8 cellular contexts compared by ENCODE assay signal in genomic region chr6:137217801-137218472, GRCh38. TPM values are rescaled to one million over a fixed set of nuclear protein-coding genes. Genes with fewer than 3 reads are reported as not detected.
A peak's percentile ranks its signal among the peaks of the same experiment; 100 is the strongest.
DNase-seq lines count a peak whose midpoint lies in the region; ATAC-seq and TF ChIP-seq lines count a peak whose summit lies in the region.

No MANE protein-coding gene starts in this region.

- peak overlapping the region; percentile 96 for H3K27ac ChIP-seq in Panc1 (ENCODE audit: low read length)

- peak overlapping the region; percentile 99 for H3K4me3 ChIP-seq in Panc1 (ENCODE audit: low read depth in 2 of 2, low read length in 2 of 2)

- DNase-seq in activated T-cell treated with anti-CD3 and anti-CD28 coated beads, Interleukin-2, amount 50 U/mL, for 72 hours: peak in 1 of 2 donors; percentile 10
- no peak for DNase-seq in activated T-cell treated with anti-CD3 and anti-CD28 coated beads, Interleukin-2, amount 50 U/mL, for 1 hour
- DNase-seq in Panc1 (ENCODE audit: low read depth, low spot score) (no peak), dermis blood vessel endothelial cell (peak; percentile 52), medulla oblongata (ENCODE audit: extremely low spot score) (peak; percentile 70), type B pancreatic cell (ENCODE audit: extremely low spot score, unreplicated experiment) (no peak), NCI-H2081 (lab: John Stamatoyannopoulos, UW) (no peak), T-helper 9 cell (no peak)

- H3K9me3 Mint-ChIP-seq in activated T-cell treated with anti-CD3 and anti-CD28 coated beads, Interleukin-2, amount 50 U/mL, for 72 hours: no peaks in the 10 kb centered on the region
- H3K9me3 Mint-ChIP-seq in type B pancreatic cell: no peaks in the 10 kb centered on the region

- no peaks in the 10 kb centered on the region for H3K27me3 ChIP-seq in Panc1 (ENCODE audit: control insufficient read depth, insufficient read depth, low read length)

- H3K27ac Mint-ChIP-seq in activated T-cell treated with anti-CD3 and anti-CD28 coated beads, Interleukin-2, amount 50 U/mL, for 72 hours: peak overlapping the region; percentile 100
- peak overlapping the region; percentile 98 for H3K27ac Mint-ChIP-seq in type B pancreatic cell

- H3K4me1 ChIP-seq in Panc1 (ENCODE audit: control insufficient read depth, insufficient read depth, low read length): peaks cover 23% of the 10 kb centered on the region

- POLR2A ChIA-PET in Panc1 (lab: Charles Lee): no interaction called here

- intact Hi-C loops in Panc1 (cut with micrococcal nuclease; ENCODE audit: unreplicated experiment): no loop called here

- CTCF ChIA-PET in Panc1 (lab: Charles Lee): no interaction called here

- no TSS peak for BruUV-seq in Panc1 (replicated peaks; lab: Mats Ljungman, UMichigan)

- H3K36me3 Mint-ChIP-seq in activated T-cell treated with anti-CD3 and anti-CD28 coated beads, Interleukin-2, amount 50 U/mL, for 72 hours (ENCODE audit: insufficient read depth in 2 of 2): peaks cover 7 to 9% of the 10 kb centered on the region in 2 donors
- H3K36me3 Mint-ChIP-seq in type B pancreatic cell: no peaks in the 10 kb centered on the region

- no peak for TF ChIP-seq CTCF in Panc1 (IDR thresholded peaks at IDR 0.05)
- no peak for TF ChIP-seq CTCF in type B pancreatic cell (conservative IDR thresholded peaks at IDR 0.05)

- ATAC-seq in activated T-cell treated with anti-CD3 and anti-CD28 coated beads, Interleukin-2, amount 50 U/mL, for 72 hours (replicated peaks in 1 of 2): no peak
- no peak for ATAC-seq in Panc1

- H3K9me3 ChIP-seq in Panc1 (ENCODE audit: control insufficient read depth, insufficient read depth, low read depth, low read length): no peaks in the 10 kb centered on the region

- in situ Hi-C loops in Panc1 (cut with HindIII; ENCODE audit: low pct_unique_long_range_greater_than_20kb, low sequenced_read_pairs): no loop called here

- no peaks in the 10 kb centered on the region for H3K27me3 Mint-ChIP-seq in activated T-cell treated with anti-CD3 and anti-CD28 coated beads, Interleukin-2, amount 50 U/mL, for 72 hours (ENCODE audit: low read depth)
- no peaks in the 10 kb centered on the region for H3K27me3 Mint-ChIP-seq in type B pancreatic cell

- H3K4me1 Mint-ChIP-seq in activated T-cell treated with anti-CD3 and anti-CD28 coated beads, Interleukin-2, amount 50 U/mL, for 72 hours (ENCODE audit: low read depth): peaks cover 55% of the 10 kb centered on the region
- peaks cover 24% of the 10 kb centered on the region for H3K4me1 Mint-ChIP-seq in type B pancreatic cell (ENCODE audit: unreplicated experiment)

- peak overlapping the region; percentile 99 to 100 for H3K4me3 Mint-ChIP-seq in activated T-cell treated with anti-CD3 and anti-CD28 coated beads, Interleukin-2, amount 50 U/mL, for 72 hours
- peak overlapping the region; percentile 99 for H3K4me3 Mint-ChIP-seq in type B pancreatic cell

- H3K36me3 ChIP-seq in Panc1 (ENCODE audit: control insufficient read depth, insufficient read depth, low read length): no peaks in the 10 kb centered on the region; the same call in 1 of the 2 replicates

RNA-seq across cellular contexts. Expression of gene IFNGR1, which starts 1.2 kb away (rescaled TPM):
- total RNA-seq in activated T-cell treated with anti-CD3 and anti-CD28 coated beads, Interleukin-2, amount 50 U/mL, for 72 hours: 10 to 100 TPM; 51.0 to 54.3 TPM
- 23.4 TPM for total RNA-seq in Panc1 (2021; ENCODE audit: unreplicated experiment)
- polyA plus RNA-seq in Panc1 (2012; ENCODE audit: insufficient read length): 20.8 TPM
- 105 and 117 TPM in 2 replicates for total RNA-seq in dermis blood vessel endothelial cell
- total RNA-seq in type B pancreatic cell (ENCODE audit: low replicate concordance): 28.4 and 35.5 TPM in 2 replicates

RNA-seq across cellular contexts. Expression of gene IL22RA2, which starts 44.5 kb away (rescaled TPM):
- not detected for total RNA-seq in activated T-cell treated with anti-CD3 and anti-CD28 coated beads, Interleukin-2, amount 50 U/mL, for 72 hours
- not detected for total RNA-seq in Panc1 (2021; ENCODE audit: unreplicated experiment)
- not detected for polyA plus RNA-seq in Panc1 (2012; ENCODE audit: insufficient read length)
- total RNA-seq in dermis blood vessel endothelial cell: not detected in 2 replicates
- total RNA-seq in type B pancreatic cell (ENCODE audit: low replicate concordance): not detected in 2 replicates

Comparison
In these comparisons a context has a peak if more than half of its experiments do, and no peak if none do; other contexts are left out.
1. DNase-seq: peak in dermis blood vessel endothelial cell (single experiment) and medulla oblongata (single experiment); none in activated T-cell treated with anti-CD3 and anti-CD28 coated beads, Interleukin-2, amount 50 U/mL, for 1 hour (single experiment), Panc1 (single experiment), type B pancreatic cell (single experiment), NCI-H2081 (0 of 2) and T-helper 9 cell (single experiment).